ENCODE assay signal across 19 cellular contexts in genomic region chr12:87815738-87816137, GRCh38.
"Had no signal": no experiment of that assay in that cellular context is flagged by ENCODE, and none has a peak within 500 bp of the region (broad histone marks: within the 10 kb centered on the region; RNA-seq: fewer than 3 reads in every experiment).

No MANE protein-coding gene starts in this region.

- H3K9me3 ChIP-seq: adrenal gland, esophagus squamous epithelium, lower lobe of right lung, transverse colon, vagina had no signal

- H3K36me3 ChIP-seq: adrenal gland, esophagus squamous epithelium, lower lobe of right lung, transverse colon, vagina had no signal

- H3K79me2 ChIP-seq: parathyroid adenoma had no signal

- H3K9ac ChIP-seq: parathyroid adenoma had no signal

- DNase-seq: activated CD4-positive, alpha-beta T cell treated with anti-CD3 and anti-CD28 coated beads, Interleukin-2, amount 10 ng/mL, durations not matched to agents 24 days and 14 days; activated CD8-positive, alpha-beta memory T cell treated with anti-CD3 and anti-CD28 coated beads, Interleukin-2, amount 50 U/mL, for 4 hours; activated CD8-positive, alpha-beta T cell treated with anti-CD3 and anti-CD28 coated beads, Interleukin-2, amount 10 ng/mL, durations not matched to agents 7 days and 5 days; activated effector memory CD4-positive, alpha-beta T cell treated with anti-CD3 and anti-CD28 coated beads, Interleukin-2, amount 50 U/mL, for 16 hours; activated T-cell treated with anti-CD3 and anti-CD28 coated beads, Interleukin-2, amount 50 U/mL, for 48 hours; caudate nucleus; esophagus squamous epithelium; foreskin melanocyte; lower lobe of right lung; midbrain; T-helper 2 cell; transverse colon had no signal

- H3K4me3 ChIP-seq: adrenal gland, coronary artery, esophagus squamous epithelium, lower lobe of right lung, transverse colon, vagina had no signal

- ATAC-seq: activated CD8-positive, alpha-beta T cell treated with anti-CD3 and anti-CD28 coated beads, Interleukin-2, amount 10 ng/mL, durations not matched to agents 7 days and 5 days; lower lobe of right lung; stimulated activated memory B cell treated with anti-CD40 and anti-IgM and Interleukin-4, amounts not matched to agents 10 μg/mL and 1 μg/mL and 100 μg/mL, for 72 hours; WTC11 had no signal

- H3K27ac ChIP-seq: adrenal gland, coronary artery, esophagus squamous epithelium, lower lobe of right lung, parathyroid adenoma, transverse colon, vagina had no signal

- H2AFZ ChIP-seq: parathyroid adenoma had no signal

- FAIRE-seq: TTC549 had no signal

- H3K27me3 ChIP-seq: adrenal gland, esophagus squamous epithelium, transverse colon, vagina had no signal

- H3K4me1 ChIP-seq: esophagus squamous epithelium, lower lobe of right lung, parathyroid adenoma, transverse colon, vagina had no signal
